ENCODE assay signal across 20 cellular contexts in the genomic region with DNA sequence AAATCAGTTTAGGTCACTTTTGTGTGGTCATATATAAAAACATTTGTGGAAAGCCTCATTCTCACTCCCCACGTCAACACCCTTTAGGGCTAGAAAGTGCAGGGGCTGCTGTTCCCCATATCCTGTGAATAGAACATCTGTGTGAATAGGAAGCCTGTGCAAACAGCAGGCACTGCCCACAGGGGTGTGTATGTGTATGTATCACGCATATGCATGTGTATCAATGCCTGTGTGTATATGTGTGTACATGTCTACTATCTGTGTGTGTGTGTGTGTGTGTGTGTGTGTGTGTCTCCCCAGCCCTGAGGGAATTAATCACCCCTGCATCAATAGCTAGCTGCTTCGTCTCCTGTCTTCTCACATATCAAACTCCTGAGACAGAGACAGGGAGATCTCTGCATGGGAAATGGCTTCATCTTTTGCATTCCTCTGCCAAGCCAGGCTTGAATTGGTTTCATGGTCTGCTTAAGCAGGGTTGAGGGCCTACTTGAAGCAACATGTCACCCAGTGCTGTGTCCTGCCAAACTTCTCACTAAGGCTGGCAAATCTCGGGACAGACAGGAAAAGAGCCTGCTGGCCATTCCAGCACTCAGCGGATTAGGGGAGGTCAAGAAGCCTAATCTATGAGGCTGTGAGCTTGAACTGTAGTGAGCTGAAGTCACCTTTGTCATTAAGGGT.
"Had no signal": no experiment of that assay in that cellular context is flagged by ENCODE, and none has a peak within 500 bp of the region (broad histone marks: within the 10 kb centered on the region; RNA-seq: fewer than 3 reads in every experiment).

No MANE protein-coding gene starts in this region.

- H3K9me3 ChIP-seq: neutrophil had no signal

- H3K27ac ChIP-seq: neutrophil, WERI-Rb-1 had no signal

- ATAC-seq: activated CD8-positive, alpha-beta T cell treated with anti-CD3 and anti-CD28 coated beads, Interleukin-2, amount 10 ng/mL, durations not matched to agents 7 days and 5 days; activated naive CD8-positive, alpha-beta T cell treated with anti-CD3 and anti-CD28 coated beads, Interleukin-2, amount 50 U/mL, for 24 hours; left lobe of liver; natural killer cell treated with Interleukin-12 subunit alpha and Interleukin-12 subunit beta and Interleukin-15 and Interleukin-18, amount 100 ng/mL, for 72 hours; SK-N-SH treated with all-trans-retinoic acid at 6 μM for 48 hours; stimulated activated naive CD8-positive, alpha-beta T cell treated with anti-CD3 and anti-CD28 coated beads, Interleukin-15, Interleukin-2, amounts not matched to agents 100 U/mL and 50 U/mL, for 24 hours had no signal

- H3K36me3 ChIP-seq: neutrophil, WERI-Rb-1 had no signal

- DNase-seq: activated CD4-positive, alpha-beta T cell treated with anti-CD3 and anti-CD28 coated beads, Interleukin-2, amount 50 U/mL, for 1 hour; activated CD4-positive, CD25-positive, alpha-beta regulatory T cell treated with anti-CD3 and anti-CD28 coated beads, Interleukin-2, amount 50 U/mL, for 72 hours; activated CD8-positive, alpha-beta T cell treated with anti-CD3 and anti-CD28 coated beads, Interleukin-2, amount 10 ng/mL, durations not matched to agents 7 days and 5 days; activated gamma-delta T cell; activated naive CD4-positive, alpha-beta T cell treated with anti-CD3 and anti-CD28 coated beads, Interleukin-2, amount 50 U/mL, for 16 hours; activated naive CD8-positive, alpha-beta T cell treated with anti-CD3 and anti-CD28 coated beads, Interleukin-2, amount 50 U/mL, for 24 hours; caudate nucleus; effector CD4-positive, alpha-beta T cell; erythroblast; glutamatergic neuron; hypothalamus; mammary epithelial cell; posterior cingulate gyrus; stimulated activated CD4-positive, alpha-beta T cell treated with anti-CD3 and anti-CD28 coated beads, Interleukin-4, amount 100 ng/mL, for 4 hours; stimulated activated naive CD8-positive, alpha-beta T cell treated with anti-CD3 and anti-CD28 coated beads, Interleukin-15, Interleukin-2, amounts not matched to agents 100 U/mL and 50 U/mL, for 24 hours; WERI-Rb-1 had no signal

- H3K27me3 ChIP-seq: neutrophil had no signal
